ENCODE assay signal across 8 cellular contexts in the genomic region with DNA sequence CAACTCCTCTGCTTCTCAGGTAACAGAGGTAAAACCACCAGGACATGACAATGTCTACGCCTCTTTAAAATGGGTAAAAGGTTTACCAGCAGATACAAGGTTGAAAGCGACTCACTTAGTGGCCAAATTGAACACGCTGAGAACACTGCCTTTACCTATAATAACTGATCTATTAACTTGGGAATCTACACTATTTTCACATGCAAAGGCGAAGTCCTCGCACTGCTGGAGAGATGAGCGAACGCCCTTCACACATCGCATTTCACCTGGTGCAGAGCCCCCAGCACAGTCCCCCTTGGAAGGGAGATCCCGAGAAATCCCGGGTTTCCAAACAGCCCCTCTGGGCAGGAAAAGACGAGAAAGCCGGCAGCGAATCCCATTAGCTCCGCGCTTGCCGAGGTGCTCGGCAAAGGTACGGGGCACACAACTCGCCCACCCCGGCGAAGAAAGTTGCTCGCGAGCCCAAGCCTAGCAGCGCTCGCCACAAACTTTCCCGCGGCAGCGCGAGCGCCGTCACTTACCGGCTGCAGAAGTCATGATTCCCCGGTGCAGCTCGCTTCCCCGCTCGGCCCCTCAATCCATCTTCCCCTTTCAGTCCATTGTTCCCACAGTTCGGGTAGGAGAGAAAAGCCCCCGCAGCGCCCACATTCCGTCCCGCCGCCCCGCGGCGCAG. TPM values are rescaled to one million over a fixed set of nuclear protein-coding genes. Genes with fewer than 3 reads are reported as not detected.
DNase-seq lines count a peak whose midpoint lies in the region; ATAC-seq and TF ChIP-seq lines count a peak whose summit lies in the region.

No MANE protein-coding gene starts in this region.

- H3K4me1 Mint-ChIP-seq in glutamatergic neuron (ENCODE audit: low read depth, unreplicated experiment) = peaks cover 18% of the 10 kb centered on the region

- H3K27ac ChIP-seq in WERI-Rb-1 (peak overlapping the region; percentile 85), prostate gland (peak overlapping the region; percentile 93 to 99)

- peak overlapping the region; percentile 92 for H3K27ac Mint-ChIP-seq in glutamatergic neuron (ENCODE audit: unreplicated experiment)

- peaks cover 9% of the 10 kb centered on the region for H3K27me3 Mint-ChIP-seq in glutamatergic neuron (ENCODE audit: unreplicated experiment)

- DNase-seq in Daoy (ENCODE audit: low read depth) (peak; percentile 29), WERI-Rb-1 (no peak), glutamatergic neuron (peak; percentile 46), prostate gland (ENCODE audit: low spot score) (no peak), ureter (ENCODE audit: low spot score) (no peak), GDM1 (lab: John Stamatoyannopoulos, UW) (no peak)

- TF ChIP-seq POLR2A in prostate gland (IDR thresholded peaks at IDR 0.05) = no peak

- ATAC-seq in GM21381 (IDR thresholded peaks at IDR 0.05; ENCODE audit: unreplicated experiment) (peak; percentile 21), HG03575 (IDR thresholded peaks at IDR 0.05; ENCODE audit: extremely low read depth, insufficient number of reproducible peaks, low FRiP score, unreplicated experiment) (peak; percentile 3)

- H3K9me3 Mint-ChIP-seq in glutamatergic neuron (ENCODE audit: unreplicated experiment) = peaks cover 14% of the 10 kb centered on the region

- H3K9me3 ChIP-seq in WERI-Rb-1 (ENCODE audit: severe bottlenecking) (no peaks in the 10 kb centered on the region), prostate gland (no peaks in the 10 kb centered on the region)

- intact Hi-C loops in prostate gland (cut with DNase I) = loop anchor here (2.0 to 5.0 kb wide), 6 partner anchors 100 to 315 kb away; partner anchors contain the start of genes METAP2 and NR2C1

- H3K4me3 ChIP-seq in WERI-Rb-1 (ENCODE audit: low read depth, low read length) = peak overlapping the region; percentile 98
- peak overlapping the region; percentile 73 to 82 for H3K4me3 ChIP-seq in prostate gland

- H3K4me1 ChIP-seq in prostate gland (replicated peaks) = no peaks in the 10 kb centered on the region

- peak overlapping the region; percentile 91 for H3K4me3 Mint-ChIP-seq in glutamatergic neuron (ENCODE audit: unreplicated experiment)

- no peaks in the 10 kb centered on the region for H3K27me3 ChIP-seq in WERI-Rb-1 (ENCODE audit: insufficient read depth, low read depth, severe bottlenecking)
- H3K27me3 ChIP-seq in prostate gland (replicated peaks; ENCODE audit: insufficient read depth) = no peaks in the 10 kb centered on the region

- H3K36me3 Mint-ChIP-seq in glutamatergic neuron (ENCODE audit: unreplicated experiment) = no peaks in the 10 kb centered on the region

- TF ChIP-seq CTCF in WERI-Rb-1 (IDR thresholded peaks at IDR 0.05; ENCODE audit: low read depth, low read length) (no peak), glutamatergic neuron (IDR thresholded peaks at IDR 0.05; ENCODE audit: partially characterized antibody, unreplicated experiment) (no peak), prostate gland (IDR thresholded peaks at IDR 0.05) (no peak)

- 1% methylated on average over 28 of the region's 45 CpGs for WGBS in prostate gland

- H3K36me3 ChIP-seq in WERI-Rb-1 (peaks cover 7% of the 10 kb centered on the region), prostate gland (no peaks in the 10 kb centered on the region)

RNA-seq across cellular contexts. Expression of gene FGD6, which starts 0.4 kb away (rescaled TPM):
- total RNA-seq in Daoy (2014; rRNA removed; shearing (Covaris generic)) = 12.3 and 13.9 TPM in 2 replicates
- total RNA-seq in glutamatergic neuron (ENCODE audit: unreplicated experiment) = 42.1 TPM
- 10 to 100 TPM in 1 of 2 donors, 1 to 10 TPM in 1; 9.9 to 13.9 TPM for total RNA-seq in prostate gland
- total RNA-seq in ureter = 14.9 TPM

RNA-seq across cellular contexts. Expression of gene VEZT, which starts 0.8 kb away (rescaled TPM):
- 61.9 and 102 TPM in 2 replicates for total RNA-seq in Daoy (2014; rRNA removed; shearing (Covaris generic))
- 148 TPM for total RNA-seq in glutamatergic neuron (ENCODE audit: unreplicated experiment)
- 10 to 100 TPM; 37.4 to 81.6 TPM for total RNA-seq in prostate gland
- total RNA-seq in ureter = 103 TPM

Comparison
In these comparisons a context has a peak if more than half of its experiments do, and no peak if none do; other contexts are left out.
1. DNase-seq: peak in Daoy (single experiment) and glutamatergic neuron (single experiment); none in WERI-Rb-1 (single experiment), prostate gland (single experiment), ureter (single experiment) and GDM1 (single experiment).